ENCODE assay signal across 10 cellular contexts in genomic region chr12:58920956-58921861, GRCh38. TPM values are rescaled to one million over a fixed set of nuclear protein-coding genes. Genes with fewer than 3 reads are reported as not detected.
A peak's percentile ranks its signal among the peaks of the same experiment; 100 is the strongest.
DNase-seq lines count a peak whose midpoint lies in the region; ATAC-seq lines count a peak whose summit lies in the region.
"Had no signal": no experiment of that assay in that cellular context is flagged by ENCODE, and none has a peak within 500 bp of the region (broad histone marks: within the 10 kb centered on the region; RNA-seq: fewer than 3 reads in every experiment).

No MANE protein-coding gene starts in this region.

- DNase-seq in stimulated activated naive CD8-positive, alpha-beta T cell treated with anti-CD3 and anti-CD28 coated beads, Interleukin-15, Interleukin-2, amounts not matched to agents 100 U/mL and 50 U/mL, for 24 hours: peak; percentile 3
- DNase-seq in stimulated activated naive CD8-positive, alpha-beta T cell treated with anti-CD3 and anti-CD28 coated beads, Interleukin-15, amount 100 ng/mL, for 72 hours: no peak
- DNase-seq in cerebellum (ENCODE audit: low spot score) (no peak), epidermal melanocyte (ENCODE audit: insufficient read length, low spot score) (no peak)
- no peak for DNase-seq in stimulated activated CD4-positive, alpha-beta T cell treated with anti-CD3 and anti-CD28 coated beads, Interleukin-2, amount 100 ng/mL, for 48 hours
- DNase-seq: CD8-positive, alpha-beta memory T cell had no signal

- no peak overlapping the region for H3K4me3 Mint-ChIP-seq in stimulated activated naive CD8-positive, alpha-beta T cell treated with anti-CD3 and anti-CD28 coated beads, Interleukin-15, amount 100 ng/mL, for 72 hours

- ATAC-seq in stimulated activated naive CD8-positive, alpha-beta T cell treated with anti-CD3 and anti-CD28 coated beads, Interleukin-15, Interleukin-2, amounts not matched to agents 100 U/mL and 50 U/mL, for 24 hours: no peak
- ATAC-seq in stimulated activated naive CD8-positive, alpha-beta T cell treated with anti-CD3 and anti-CD28 coated beads, Interleukin-15, amount 100 ng/mL, for 72 hours: no peak
- ATAC-seq in GM21447 (IDR thresholded peaks at IDR 0.05; ENCODE audit: unreplicated experiment): no peak

- H3K27me3 ChIP-seq in duodenal mucosa (ENCODE audit: control insufficient read depth in 1 of 2, insufficient read depth in 2 of 2, low read length in 2 of 2) (no peaks in the 10 kb centered on the region), muscle layer of duodenum (ENCODE audit: low read depth, low read length) (no peaks in the 10 kb centered on the region)

- H3K27ac Mint-ChIP-seq in stimulated activated naive CD8-positive, alpha-beta T cell treated with anti-CD3 and anti-CD28 coated beads, Interleukin-15, amount 100 ng/mL, for 72 hours: no peak overlapping the region
- H3K27ac Mint-ChIP-seq: CD8-positive, alpha-beta memory T cell; dendritic cell treated with granulocyte-macrophage colony-stimulating factor and Interleukin-4, amounts not matched to agents 40 ng/mL and 50 ng/mL, for 4 days had no signal

- H3K9me3 ChIP-seq in duodenal mucosa (ENCODE audit: control insufficient read depth in 1 of 2, low read length in 2 of 2) (no peaks in the 10 kb centered on the region), muscle layer of duodenum (ENCODE audit: control insufficient read depth in 1 of 2, low read length in 2 of 2) (no peaks in the 10 kb centered on the region)

- peak overlapping the region; percentile 81 to 92 for H3K4me3 ChIP-seq in duodenal mucosa (ENCODE audit: low read depth in 1 of 2, low read length in 2 of 2)
- peak overlapping the region; percentile 72 to 95 for H3K4me3 ChIP-seq in muscle layer of duodenum (ENCODE audit: low read depth in 1 of 2, low read length in 2 of 2)

- peaks cover 6 to 7% of the 10 kb centered on the region in 2 donors for H3K9me3 Mint-ChIP-seq in stimulated activated naive CD8-positive, alpha-beta T cell treated with anti-CD3 and anti-CD28 coated beads, Interleukin-15, amount 100 ng/mL, for 72 hours
- H3K9me3 Mint-ChIP-seq: dendritic cell treated with granulocyte-macrophage colony-stimulating factor and Interleukin-4, amounts not matched to agents 40 ng/mL and 50 ng/mL, for 4 days had no signal

- no peaks in the 10 kb centered on the region for H3K36me3 ChIP-seq in duodenal mucosa (ENCODE audit: control insufficient read depth in 1 of 2, insufficient read depth in 2 of 2, low read length in 2 of 2)
- H3K36me3 ChIP-seq in muscle layer of duodenum (ENCODE audit: control insufficient read depth in 1 of 2, insufficient read depth in 2 of 2, low read length in 2 of 2): no peaks in the 10 kb centered on the region

- H3K27me3 Mint-ChIP-seq in stimulated activated naive CD8-positive, alpha-beta T cell treated with anti-CD3 and anti-CD28 coated beads, Interleukin-15, amount 100 ng/mL, for 72 hours: peaks cover 56% of the 10 kb centered on the region

- H3K4me1 ChIP-seq in duodenal mucosa (ENCODE audit: control insufficient read depth in 1 of 2, insufficient read depth in 2 of 2, low read length in 2 of 2) (peaks cover 13 to 38% of the 10 kb centered on the region in 2 donors), muscle layer of duodenum (ENCODE audit: control insufficient read depth in 1 of 2, insufficient read depth in 2 of 2, low read length in 2 of 2) (peaks cover 3 to 7% of the 10 kb centered on the region in 2 donors)

- peaks cover 11% of the 10 kb centered on the region for H3K4me1 Mint-ChIP-seq in stimulated activated naive CD8-positive, alpha-beta T cell treated with anti-CD3 and anti-CD28 coated beads, Interleukin-15, amount 100 ng/mL, for 72 hours

- H3K9ac ChIP-seq in duodenal mucosa (ENCODE audit: low read depth in 1 of 2, low read length in 2 of 2): peak overlapping the region; percentile 61 to 70

- H3K27ac ChIP-seq in duodenal mucosa (ENCODE audit: low read depth, low read length) (peak overlapping the region; percentile 84), muscle layer of duodenum (ENCODE audit: low read length) (peak overlapping the region; percentile 93)

RNA-seq across cellular contexts. Expression of gene LRIG3, which starts 0.9 kb away (rescaled TPM):
- total RNA-seq in cerebellum: 48.6 TPM
